Comparison of ENCODE assay signal across 8 cellular contexts in the genomic region with DNA sequence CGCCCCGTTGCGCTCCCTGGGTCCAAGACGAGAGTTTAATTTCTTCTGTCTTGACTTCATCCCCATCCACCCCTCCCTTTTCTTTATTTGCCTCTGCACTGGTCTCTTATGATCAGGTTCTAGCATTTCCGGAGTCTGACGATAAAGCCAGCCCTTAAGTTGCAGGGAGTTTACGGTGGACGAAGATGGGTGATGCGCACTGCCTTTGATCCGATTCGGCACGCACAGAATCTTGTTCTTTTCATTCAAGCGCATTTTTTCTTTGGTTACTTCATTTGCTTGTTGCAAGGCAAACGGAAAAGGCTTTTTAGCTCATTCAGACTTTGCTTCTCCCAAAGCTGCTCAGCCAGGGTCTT. TPM values are rescaled to one million over a fixed set of nuclear protein-coding genes. Genes with fewer than 3 reads are reported as not detected.
DNase-seq lines count a peak whose midpoint lies in the region; ATAC-seq, FAIRE-seq and TF ChIP-seq lines count a peak whose summit lies in the region.

No MANE protein-coding gene starts in this region.

- H3K79me2 ChIP-seq in endothelial cell of umbilical vein (ENCODE audit: control insufficient read depth, insufficient read depth, low read length) = no peaks in the 10 kb centered on the region
- H3K79me2 ChIP-seq in trophoblast cell (ENCODE audit: control insufficient read depth, insufficient read depth, low read length, poor library complexity) = no peaks in the 10 kb centered on the region

- H2BK5ac ChIP-seq in trophoblast cell (ENCODE audit: low read depth, low read length, poor library complexity) = no peak overlapping the region

- no peak overlapping the region for H2BK12ac ChIP-seq in trophoblast cell (ENCODE audit: low read length)

- TF ChIP-seq POLR2A in endothelial cell of umbilical vein (IDR thresholded peaks at IDR 0.05; ENCODE audit: low read depth, low read length) = no peak

- no peak for ATAC-seq in HG02884 (IDR thresholded peaks at IDR 0.05; ENCODE audit: unreplicated experiment)

- no peak overlapping the region for H3K18ac ChIP-seq in trophoblast cell (ENCODE audit: low read length)

- H3K27ac ChIP-seq in endothelial cell of umbilical vein (ENCODE audit: insufficient read depth, low read depth, low read length) (no peak overlapping the region), trophoblast cell (ENCODE audit: low read depth, low read length) (no peak overlapping the region)

- no CpG with 5 or more reads among the region's 14 CpGs for WGBS in trophoblast cell (ENCODE audit: extremely low coverage, insufficient coverage, insufficient read length)

- BruUV-seq in endothelial cell of umbilical vein (replicated peaks; lab: Mats Ljungman, UMichigan) = no TSS peak

- intact Hi-C loops in endothelial cell of umbilical vein (cut with micrococcal nuclease) = loop anchor here (5.0 kb wide), 1 partner anchor 107 kb away; a partner anchor contains a TSS

- no peak overlapping the region for H4K12ac ChIP-seq in trophoblast cell (ENCODE audit: low read depth, low read length)

- dilution Hi-C loops in endothelial cell of umbilical vein (cut with MboI; ENCODE audit: extremely low pct_ligation_motif_present, low sequenced_read_pairs) = no loop called here

- H3K27me3 ChIP-seq in NT2/D1 (ENCODE audit: insufficient read depth, insufficient read length) (peaks cover 38% of the 10 kb centered on the region), endothelial cell of umbilical vein (ENCODE audit: control insufficient read depth in 2 of 2, insufficient read depth in 2 of 2, low read length in 2 of 2) (peaks cover 57 to 71% of the 10 kb centered on the region in 2 experiments), trophoblast cell (ENCODE audit: insufficient read depth, low read length) (peaks cover 7% of the 10 kb centered on the region)

- no peak overlapping the region for H3K4me3 ChIP-seq in GM12865 (ENCODE audit: low read depth, low read length)
- peak overlapping the region; percentile 49 for H3K4me3 ChIP-seq in NT2/D1 (ENCODE audit: insufficient read length, low read depth)
- H3K4me3 ChIP-seq in endothelial cell of umbilical vein (replicated peaks in 1 of 3; ENCODE audit: insufficient read depth in 1 of 3, low read depth in 1 of 3, low read length in 3 of 3) = peak overlapping the region in 2 of 3 experiments; percentile 27 to 47
- peak overlapping the region; percentile 77 for H3K4me3 ChIP-seq in trophoblast cell (ENCODE audit: low read depth, low read length)

- H4K20me1 ChIP-seq in endothelial cell of umbilical vein (replicated peaks; ENCODE audit: control insufficient read depth, extremely low read depth, insufficient read depth, low read length) = no peaks in the 10 kb centered on the region

- no peak overlapping the region for H2AK5ac ChIP-seq in trophoblast cell (ENCODE audit: low read length)

- CTCF ChIA-PET in endothelial cell of umbilical vein (lab: Charles Lee) = interaction anchor here (0.8 to 4.6 kb wide), 11 partner anchors 21 to 562 kb away, joined by 3 to 49 read pairs (median 3); a partner anchor contains a TSS

- no peaks in the 10 kb centered on the region for H3K36me3 ChIP-seq in NT2/D1 (ENCODE audit: insufficient read depth, insufficient read length, low read length)
- no peaks in the 10 kb centered on the region for H3K36me3 ChIP-seq in endothelial cell of umbilical vein (ENCODE audit: control insufficient read depth in 2 of 2, extremely low read depth in 1 of 2, insufficient read depth in 2 of 2, low read length in 2 of 2)
- no peaks in the 10 kb centered on the region for H3K36me3 ChIP-seq in trophoblast cell (ENCODE audit: control insufficient read depth in 1 of 2, insufficient read depth in 2 of 2, low read length in 2 of 2)

- H3K9ac ChIP-seq in NT2/D1 (ENCODE audit: insufficient read length, low read depth) (peak overlapping the region; percentile 75), endothelial cell of umbilical vein (replicated peaks; ENCODE audit: extremely low read depth, insufficient read depth, low read length) (no peak overlapping the region), trophoblast cell (ENCODE audit: low read length) (no peak overlapping the region)

- DNase-seq in GM12865 (ENCODE audit: low read depth) (peak; percentile 3), NT2/D1 (ENCODE audit: low read depth, low spot score) (no peak), endothelial cell of umbilical vein (ENCODE audit: low read depth, low spot score) (peak; percentile 5), trophoblast cell (no peak), NCI-H1694 treated with DMSO at 0.1 percent for 48 hours (lab: John Stamatoyannopoulos, UW) (no peak), mucosa of gallbladder (ENCODE audit: low spot score) (no peak), HuH-7 (ENCODE audit: low spot score) (no peak)

- TF ChIP-seq CTCF in GM12865 (IDR thresholded peaks at IDR 0.05; ENCODE audit: insufficient read depth, low read depth, low read length, missing control alignments) (no peak), endothelial cell of umbilical vein (IDR thresholded peaks at IDR 0.05; ENCODE audit: extremely low read depth in 1 of 2, insufficient read depth in 1 of 2, low read depth in 1 of 2, low read length in 2 of 2) (no peak)

- no peak overlapping the region for H4K8ac ChIP-seq in trophoblast cell (ENCODE audit: low read depth, low read length)

- H3K14ac ChIP-seq in trophoblast cell (ENCODE audit: low read length) = no peak overlapping the region

- no peaks in the 10 kb centered on the region for H3K9me1 ChIP-seq in endothelial cell of umbilical vein (replicated peaks; ENCODE audit: control insufficient read depth, extremely low read depth, insufficient read depth, low read length)

- H3K79me1 ChIP-seq in trophoblast cell (ENCODE audit: low read length) = peaks cover 4% of the 10 kb centered on the region

- no peak overlapping the region for H3K4ac ChIP-seq in trophoblast cell (ENCODE audit: low read depth, low read length)

- POLR2A ChIA-PET in endothelial cell of umbilical vein (lab: Charles Lee) = no interaction called here

- peak overlapping the region; percentile 59 for H2AFZ ChIP-seq in endothelial cell of umbilical vein (ENCODE audit: low read depth, low read length)
- peak overlapping the region; percentile 39 for H2AFZ ChIP-seq in trophoblast cell (ENCODE audit: insufficient read depth, low read length, poor library complexity)

- no peak for FAIRE-seq in endothelial cell of umbilical vein (lab: Jason Lieb, UNC)

- H2BK120ac ChIP-seq in trophoblast cell (ENCODE audit: insufficient read depth, low read length, poor library complexity) = no peak overlapping the region

- no peak overlapping the region for H4K91ac ChIP-seq in trophoblast cell (ENCODE audit: low read depth, low read length)

- no peaks in the 10 kb centered on the region for H3K9me3 ChIP-seq in NT2/D1 (ENCODE audit: insufficient read depth, low read length)
- no peaks in the 10 kb centered on the region for H3K9me3 ChIP-seq in endothelial cell of umbilical vein (replicated peaks; ENCODE audit: control insufficient read depth, insufficient read depth, low read length)
- no peaks in the 10 kb centered on the region for H3K9me3 ChIP-seq in trophoblast cell (ENCODE audit: insufficient read depth, low read depth, low read length)

- peak overlapping the region; percentile 78 for H3K4me2 ChIP-seq in endothelial cell of umbilical vein (ENCODE audit: insufficient read depth, low read length)
- peak overlapping the region; percentile 93 for H3K4me2 ChIP-seq in trophoblast cell (ENCODE audit: low read length)

- H3K23ac ChIP-seq in trophoblast cell (ENCODE audit: low read length) = no peak overlapping the region

- H3K4me1 ChIP-seq in NT2/D1 (ENCODE audit: insufficient read depth, insufficient read length) (peaks cover 2% of the 10 kb centered on the region), endothelial cell of umbilical vein (ENCODE audit: control insufficient read depth, extremely low read depth, insufficient read depth, low read length) (peaks cover 14% of the 10 kb centered on the region), trophoblast cell (ENCODE audit: control insufficient read depth in 1 of 2, insufficient read depth in 2 of 2, low read length in 2 of 2) (peaks cover 0 to 4% of the 10 kb centered on the region in 2 experiments)

TF ChIP-seq in endothelial cell of umbilical vein, 7 proteins besides CTCF, POLR2A, EP300 and RAD21:
- TF ChIP-seq MYC (IDR thresholded peaks at IDR 0.05; ENCODE audit: low read depth, low read length) (no peak), EZH2 (IDR thresholded peaks at IDR 0.05; ENCODE audit: borderline replicate concordance, low read depth, low read length, severe bottlenecking) (peak; percentile 19)

RNA-seq across cellular contexts. Expression of a gene that starts 0.5 kb away (rescaled TPM):
- total RNA-seq in endothelial cell of umbilical vein = 203 and 307 TPM in 2 replicates
- polyA plus RNA-seq in endothelial cell of umbilical vein = 59.4 and 79.3 TPM in 2 replicates
- 56.9 and 87.9 TPM in 2 replicates for polyA plus RNA-seq in endothelial cell of umbilical vein (2011; cell fraction: cytosol; rRNA removed)
- 266 and 328 TPM in 2 replicates for polyA plus RNA-seq in endothelial cell of umbilical vein (2011; cell fraction: nucleus; rRNA removed)
- polyA plus RNA-seq in endothelial cell of umbilical vein (2012) = 404 and 549 TPM in 2 replicates
- polyA minus RNA-seq in endothelial cell of umbilical vein = 379 and 381 TPM in 2 replicates
- 4.9 TPM for polyA minus RNA-seq in endothelial cell of umbilical vein (2011; cell fraction: cytosol; rRNA and poly(A)+ RNA removed)
- 1,520 and 1,656 TPM in 2 replicates for polyA minus RNA-seq in endothelial cell of umbilical vein (2011; cell fraction: nucleus; rRNA and poly(A)+ RNA removed)
- polyA plus RNA-seq in trophoblast cell (2013) = 1.3 TPM in 2 replicates
- total RNA-seq in mucosa of gallbladder = 9.9 TPM

Comparison
In these comparisons a context has a peak if more than half of its experiments do, and no peak if none do; other contexts are left out.
1. DNase-seq: peak in GM12865 (single experiment) and endothelial cell of umbilical vein (single experiment); none in NT2/D1 (single experiment), trophoblast cell (0 of 2), NCI-H1694 treated with DMSO at 0.1 percent for 48 hours (single experiment), mucosa of gallbladder (single experiment) and HuH-7 (single experiment).
2. RNA of a gene that starts 0.5 kb away (total RNA-seq): 203 to 307 TPM in endothelial cell of umbilical vein; 9.9 TPM in mucosa of gallbladder (single experiment); every median in the first group is over 10 times any median in the second.